17 cellular contexts compared by ENCODE assay signal in the genomic region with DNA sequence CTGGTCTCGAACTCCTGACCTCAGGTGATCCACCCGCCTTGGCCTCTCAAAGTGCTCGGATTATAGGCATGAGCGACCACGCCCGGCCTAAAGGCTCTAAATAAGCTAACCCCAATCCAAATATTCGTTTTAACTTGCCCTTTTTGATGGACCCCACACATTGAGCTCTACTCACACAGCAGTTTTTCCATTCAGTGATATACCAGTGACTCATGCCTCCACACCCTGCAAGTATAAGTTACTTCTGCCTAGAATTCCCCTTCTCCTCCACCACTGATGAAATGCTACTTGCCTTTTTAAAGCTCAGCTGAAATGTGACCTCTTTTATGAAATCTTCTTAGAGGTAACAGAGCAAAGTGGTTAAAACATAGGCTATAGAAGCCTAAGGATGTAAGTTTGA.
A peak's percentile ranks its signal among the peaks of the same experiment; 100 is the strongest.
DNase-seq lines count a peak whose midpoint lies in the region; ATAC-seq and TF ChIP-seq lines count a peak whose summit lies in the region.
"Had no signal": no experiment of that assay in that cellular context is flagged by ENCODE, and none has a peak within 500 bp of the region (broad histone marks: within the 10 kb centered on the region; RNA-seq: fewer than 3 reads in every experiment).

No MANE protein-coding gene starts in this region.

- no peak for ATAC-seq in GM19328 (IDR thresholded peaks at IDR 0.05; ENCODE audit: unreplicated experiment)
- ATAC-seq: naive thymus-derived CD8-positive, alpha-beta T cell; psoas muscle had no signal

- intact Hi-C loops in posterior cingulate gyrus (cut with DNase I): no loop called here

- H3K4me3 ChIP-seq in foreskin fibroblast (ENCODE audit: low read depth in 1 of 2, low read length in 2 of 2): no peak overlapping the region
- H3K4me3 ChIP-seq: esophagus muscularis mucosa, psoas muscle had no signal

- DNase-seq in A172 (ENCODE audit: low spot score): peak; percentile 16
- DNase-seq in HCEC 1CT: peak; percentile 64
- peak; percentile 31 for DNase-seq in amniotic stem cell (lab: John Stamatoyannopoulos, UW)
- DNase-seq in foreskin fibroblast: peak; percentile 16 to 51
- DNase-seq in posterior cingulate gyrus: no peak
- no peak for DNase-seq in NCI-H2029 (lab: John Stamatoyannopoulos, UW)
- DNase-seq in NK-92 treated with Interleukin-12 subunit alpha and Interleukin-12 subunit beta, amount 100 ng/mL, for 24 hours (lab: John Stamatoyannopoulos, UW): no peak
- DNase-seq: ACHN; activated CD4-positive, alpha-beta T cell treated with anti-CD3 and anti-CD28 coated beads for 4 hours; activated T-cell treated with anti-CD3 and anti-CD28 coated beads for 4 hours; amygdala; naive thymus-derived CD8-positive, alpha-beta T cell; NCI-H2029 treated with DMSO at 0.1 percent for 48 hours; NCI-H748 treated with DMSO at 0.1 percent for 48 hours; psoas muscle had no signal

- no peak for TF ChIP-seq CTCF in foreskin fibroblast (IDR thresholded peaks at IDR 0.05; ENCODE audit: low read depth, low read length)

Comparison
In these comparisons a context has a peak if more than half of its experiments do, and no peak if none do; other contexts are left out.
1. DNase-seq: peak in A172 (single experiment), HCEC 1CT (single experiment), amniotic stem cell (single experiment) and foreskin fibroblast (2 of 2); none in posterior cingulate gyrus (0 of 10), NCI-H2029 (single experiment) and NK-92 treated with Interleukin-12 subunit alpha and Interleukin-12 subunit beta, amount 100 ng/mL, for 24 hours (single experiment).